In genomic region chrX:73916931-73917657, GRCh38 we compare ENCODE assay signal across 12 cellular contexts.
DNase-seq lines count a peak whose midpoint lies in the region; ATAC-seq, FAIRE-seq and TF ChIP-seq lines count a peak whose summit lies in the region.
"Had no signal": no experiment of that assay in that cellular context is flagged by ENCODE, and none has a peak within 500 bp of the region (broad histone marks: within the 10 kb centered on the region; RNA-seq: fewer than 3 reads in every experiment).

No MANE protein-coding gene starts in this region.

- H3K4me1 ChIP-seq in A549, result peaks cover 18% of the 10 kb centered on the region
- no peaks in the 10 kb centered on the region for H3K4me1 ChIP-seq in CD8-positive, alpha-beta memory T cell (ENCODE audit: insufficient read depth, low read length)
- H3K4me1 ChIP-seq: parathyroid adenoma had no signal

- no peaks in the 10 kb centered on the region for H3K9me3 Mint-ChIP-seq in HFFc6
- no peaks in the 10 kb centered on the region for H3K9me3 Mint-ChIP-seq in CD8-positive, alpha-beta memory T cell
- H3K9me3 Mint-ChIP-seq: stimulated activated naive CD8-positive, alpha-beta T cell treated with anti-CD3 and anti-CD28 coated beads, Interleukin-15, amount 100 ng/mL, for 72 hours had no signal

- H3K27ac ChIP-seq in A549, result peak overlapping the region; percentile 85 to 88
- H3K27ac ChIP-seq in CD8-positive, alpha-beta memory T cell (ENCODE audit: low read depth, low read length), result no peak overlapping the region
- H3K27ac ChIP-seq: C4-2B, parathyroid adenoma had no signal

- ATAC-seq in A549 (peak; percentile 76 to 95; a peak in 4 of 6 replicates), GM19324 (IDR thresholded peaks at IDR 0.05; ENCODE audit: low FRiP score, unreplicated experiment) (no peak)
- ATAC-seq: stimulated activated naive CD8-positive, alpha-beta T cell treated with anti-CD3 and anti-CD28 coated beads, Interleukin-15, amount 100 ng/mL, for 72 hours had no signal

- H3K27me3 ChIP-seq in CD8-positive, alpha-beta memory T cell (ENCODE audit: insufficient read depth, low read length, poor library complexity, severe bottlenecking), result no peaks in the 10 kb centered on the region

- TF ChIP-seq POLR2A in A549 (IDR thresholded peaks at IDR 0.05; ENCODE audit: low read length), result no peak

- TF ChIP-seq CTCF in A549 (IDR thresholded peaks at IDR 0.05) (no peak), HFFc6 (IDR thresholded peaks at IDR 0.05) (no peak)

- H3K4me2 ChIP-seq in A549, result peak overlapping the region; percentile 69

- peak; percentile 95 for FAIRE-seq in A549 (lab: Jason Lieb, UNC)
- FAIRE-seq: endometrium had no signal

- POLR2A ChIA-PET in A549 (lab: Yijun Ruan, JAX), result interaction anchor here (0.8 kb wide), 1 partner anchor 375 kb away, joined by 6 read pairs; no protein-coding TSS in a partner anchor
- POLR2A ChIA-PET in CD8-positive, alpha-beta memory T cell (lab: Charles Lee), result no interaction called here

- peak overlapping the region; percentile 84 for H3K4me3 Mint-ChIP-seq in HFFc6
- no peak overlapping the region for H3K4me3 Mint-ChIP-seq in CD8-positive, alpha-beta memory T cell
- H3K4me3 Mint-ChIP-seq: stimulated activated naive CD8-positive, alpha-beta T cell treated with anti-CD3 and anti-CD28 coated beads, Interleukin-15, amount 100 ng/mL, for 72 hours had no signal

- H3K27me3 Mint-ChIP-seq in HFFc6 (ENCODE audit: insufficient read depth), result no peaks in the 10 kb centered on the region; the same call in 1 of the 2 replicates
- peaks cover 6 to 7% of the 10 kb centered on the region in 2 donors for H3K27me3 Mint-ChIP-seq in CD8-positive, alpha-beta memory T cell
- H3K27me3 Mint-ChIP-seq: stimulated activated naive CD8-positive, alpha-beta T cell treated with anti-CD3 and anti-CD28 coated beads, Interleukin-15, amount 100 ng/mL, for 72 hours had no signal

- DNase-seq in A549 (ENCODE audit: low read depth in 1 of 2, low spot score in 1 of 2), result peak; percentile 41 to 77
- DNase-seq in HFFc6, result peak; percentile 76
- peak; percentile 38 for DNase-seq in amniotic stem cell (lab: John Stamatoyannopoulos, UW)
- DNase-seq in iris pigment epithelial cell (ENCODE audit: low read depth), result peak; percentile 96
- DNase-seq in T-helper 9 cell, result no peak
- DNase-seq in SK-N-DZ (ENCODE audit: low spot score), result no peak
- no peak for DNase-seq in CD8-positive, alpha-beta memory T cell
- DNase-seq: stimulated activated naive CD8-positive, alpha-beta T cell treated with anti-CD3 and anti-CD28 coated beads, Interleukin-15, amount 100 ng/mL, for 72 hours had no signal

- no peak overlapping the region for H3K4me3 ChIP-seq in A549
- H3K4me3 ChIP-seq in CD8-positive, alpha-beta memory T cell (ENCODE audit: low read length), result no peak overlapping the region

- peak overlapping the region; percentile 99 for H3K27ac Mint-ChIP-seq in HFFc6
- peak overlapping the region in 1 of 8 donors; percentile 54 for H3K27ac Mint-ChIP-seq in CD8-positive, alpha-beta memory T cell
- H3K27ac Mint-ChIP-seq: stimulated activated naive CD8-positive, alpha-beta T cell treated with anti-CD3 and anti-CD28 coated beads, Interleukin-15, amount 100 ng/mL, for 72 hours had no signal

- H3K9me3 ChIP-seq in A549, result no peaks in the 10 kb centered on the region; the same call in 2 of the 3 replicates
- H3K9me3 ChIP-seq in CD8-positive, alpha-beta memory T cell (ENCODE audit: low read length), result no peaks in the 10 kb centered on the region

- TF ChIP-seq EP300 in A549 (IDR thresholded peaks at IDR 0.05), result no peak

- CTCF ChIA-PET in A549 (lab: Yijun Ruan, JAX), result interaction anchor here (1.2 kb wide), 1 partner anchor 427 kb away, joined by 4 read pairs; no protein-coding TSS in a partner anchor
- CTCF ChIA-PET in CD8-positive, alpha-beta memory T cell (lab: Charles Lee), result no interaction called here

- WGBS in A549 (ENCODE audit: missing lambda C conversion rate), result 83% methylated on average over 2 of the region's 2 CpGs

- TF ChIP-seq RAD21 in A549 (conservative IDR thresholded peaks at IDR 0.05 in 1 of 2, IDR thresholded peaks at IDR 0.05 in 1 of 2), result no peak

- H3K36me3 ChIP-seq in CD8-positive, alpha-beta memory T cell (ENCODE audit: insufficient read depth, low read length), result no peaks in the 10 kb centered on the region

- no peaks in the 10 kb centered on the region for H3K36me3 Mint-ChIP-seq in HFFc6 (ENCODE audit: low read depth)
- H3K36me3 Mint-ChIP-seq in CD8-positive, alpha-beta memory T cell, result no peaks in the 10 kb centered on the region

- peaks cover 51% of the 10 kb centered on the region for H3K4me1 Mint-ChIP-seq in HFFc6 (ENCODE audit: low read depth)
- no peaks in the 10 kb centered on the region for H3K4me1 Mint-ChIP-seq in CD8-positive, alpha-beta memory T cell
- H3K4me1 Mint-ChIP-seq: stimulated activated naive CD8-positive, alpha-beta T cell treated with anti-CD3 and anti-CD28 coated beads, Interleukin-15, amount 100 ng/mL, for 72 hours had no signal

TF ChIP-seq in A549, 52 proteins besides CTCF, POLR2A, EP300 and RAD21:
- TF ChIP-seq FOSB (CRISPR knock-in tag; IDR thresholded peaks at IDR 0.05) (no peak), KDM5A (IDR thresholded peaks at IDR 0.05) (no peak), JUNB (IDR thresholded peaks at IDR 0.05) (peak; percentile 27; the same call in 1 of the 2 replicates), JUN (IDR thresholded peaks at IDR 0.05) (peak in 1 of 2 experiments; percentile 36; a peak in 1 of 5 replicates), FOSL2 (IDR thresholded peaks at IDR 0.05) (0 out of 2 replicates have a peak, but pooled peaks have one; percentile 20), FOSL2 (CRISPR knock-in tag; IDR thresholded peaks at IDR 0.05) (peak; percentile 57)

Comparison
In these comparisons a context has a peak if more than half of its experiments do, and no peak if none do; other contexts are left out.
1. DNase-seq: peak in A549 (2 of 2), HFFc6 (single experiment), amniotic stem cell (single experiment) and iris pigment epithelial cell (single experiment); none in T-helper 9 cell (single experiment), SK-N-DZ (single experiment) and CD8-positive, alpha-beta memory T cell (0 of 5).